In genomic region chr16:22844426-22844825, GRCh38 we compare ENCODE assay signal across 19 cellular contexts. TPM values are rescaled to one million over a fixed set of nuclear protein-coding genes. Genes with fewer than 3 reads are reported as not detected.
DNase-seq lines count a peak whose midpoint lies in the region; ATAC-seq and TF ChIP-seq lines count a peak whose summit lies in the region.
"Had no signal": no experiment of that assay in that cellular context is flagged by ENCODE, and none has a peak within 500 bp of the region (broad histone marks: within the 10 kb centered on the region; RNA-seq: fewer than 3 reads in every experiment).

No MANE protein-coding gene starts in this region.

- peaks cover 15% of the 10 kb centered on the region for H3K4me1 Mint-ChIP-seq in WTC11
- peaks cover 0 to 3% (median 0%) of the 10 kb centered on the region in 7 donors for H3K4me1 Mint-ChIP-seq in naive thymus-derived CD4-positive, alpha-beta T cell
- H3K4me1 Mint-ChIP-seq: T-cell had no signal

- H3K9me3 Mint-ChIP-seq in WTC11, result no peaks in the 10 kb centered on the region
- peaks cover 0 to 2% (median 0%) of the 10 kb centered on the region in 11 donors for H3K9me3 Mint-ChIP-seq in naive thymus-derived CD4-positive, alpha-beta T cell
- H3K9me3 Mint-ChIP-seq: T-cell had no signal

- CTCF ChIA-PET in WTC11 (lab: Charles Lee), result interaction anchor here (0.7 kb wide), 1 partner anchor 215 kb away, joined by 3 read pairs; no protein-coding TSS in a partner anchor
- CTCF ChIA-PET in naive thymus-derived CD4-positive, alpha-beta T cell (lab: Charles Lee), result no interaction called here

- no peaks in the 10 kb centered on the region for H3K9me3 ChIP-seq in Karpas-422 (ENCODE audit: low read length)
- H3K9me3 ChIP-seq in naive thymus-derived CD4-positive, alpha-beta T cell (ENCODE audit: control insufficient read depth in 2 of 3, low read length in 3 of 3), result no peaks in the 10 kb centered on the region
- H3K9me3 ChIP-seq: HAP-1 had no signal

- no peak overlapping the region for H3K9ac ChIP-seq in Karpas-422 (ENCODE audit: low read length)

- no peak overlapping the region for H3K27ac Mint-ChIP-seq in WTC11
- H3K27ac Mint-ChIP-seq in naive thymus-derived CD4-positive, alpha-beta T cell, result no peak overlapping the region
- H3K27ac Mint-ChIP-seq: T-cell had no signal

- ATAC-seq in WTC11, result peak; percentile 26; the same call in 1 of the 2 replicates
- ATAC-seq in naive thymus-derived CD4-positive, alpha-beta T cell, result no peak
- ATAC-seq: SK-N-SH treated with all-trans-retinoic acid at 6 μM for 48 hours, T-cell had no signal

- H3K9me2 ChIP-seq in Karpas-422 (replicated peaks; ENCODE audit: insufficient read depth, low read length), result no peaks in the 10 kb centered on the region

- no peaks in the 10 kb centered on the region for H3K36me3 Mint-ChIP-seq in WTC11
- H3K36me3 Mint-ChIP-seq in naive thymus-derived CD4-positive, alpha-beta T cell, result no peaks in the 10 kb centered on the region
- H3K36me3 Mint-ChIP-seq: T-cell had no signal

- no peaks in the 10 kb centered on the region for H3K27me3 Mint-ChIP-seq in WTC11 (ENCODE audit: low read depth)
- H3K27me3 Mint-ChIP-seq in naive thymus-derived CD4-positive, alpha-beta T cell, result peaks cover 14 to 59% (median 34%) of the 10 kb centered on the region in 5 donors

- no peaks in the 10 kb centered on the region for H3K4me1 ChIP-seq in Karpas-422 (ENCODE audit: low read length)
- no peaks in the 10 kb centered on the region for H3K4me1 ChIP-seq in naive thymus-derived CD4-positive, alpha-beta T cell (ENCODE audit: control insufficient read depth in 2 of 2, insufficient read depth in 2 of 2, low read length in 2 of 2)
- H3K4me1 ChIP-seq: HAP-1 had no signal

- H4K20me1 ChIP-seq in Karpas-422 (ENCODE audit: insufficient read depth, low read depth, low read length), result no peaks in the 10 kb centered on the region

- H3K27me3 ChIP-seq in Karpas-422 (ENCODE audit: low read length), result no peaks in the 10 kb centered on the region
- no peaks in the 10 kb centered on the region for H3K27me3 ChIP-seq in naive thymus-derived CD4-positive, alpha-beta T cell (ENCODE audit: control insufficient read depth in 2 of 2, insufficient read depth in 2 of 2, low read length in 2 of 2)

- no peak overlapping the region for H3K4me2 ChIP-seq in Karpas-422 (ENCODE audit: low read depth, low read length, poor library complexity, severe bottlenecking)

- POLR2A ChIA-PET in WTC11 (lab: Charles Lee), result no interaction called here
- POLR2A ChIA-PET in naive thymus-derived CD4-positive, alpha-beta T cell (lab: Charles Lee), result no interaction called here

- no peak overlapping the region for H3K4me3 Mint-ChIP-seq in WTC11
- no peak overlapping the region for H3K4me3 Mint-ChIP-seq in naive thymus-derived CD4-positive, alpha-beta T cell
- H3K4me3 Mint-ChIP-seq: T-cell had no signal

- no peaks in the 10 kb centered on the region for H3K36me3 ChIP-seq in Karpas-422 (ENCODE audit: insufficient read depth, low read length)
- no peaks in the 10 kb centered on the region for H3K36me3 ChIP-seq in naive thymus-derived CD4-positive, alpha-beta T cell (ENCODE audit: control insufficient read depth in 2 of 3, insufficient read depth in 3 of 3, low read length in 3 of 3)
- H3K36me3 ChIP-seq: HAP-1 had no signal

- intact Hi-C loops in naive thymus-derived CD4-positive, alpha-beta T cell (cut with micrococcal nuclease), result no loop called here

- no peak overlapping the region for H2AFZ ChIP-seq in Karpas-422 (ENCODE audit: low read length)

- no peak for TF ChIP-seq CTCF in GM12865 (IDR thresholded peaks at IDR 0.05; ENCODE audit: insufficient read depth, low read depth, low read length, missing control alignments)
- TF ChIP-seq CTCF in WTC11 (IDR thresholded peaks at IDR 0.05), result no peak

- H3K4me3 ChIP-seq in GM12865 (ENCODE audit: low read depth, low read length), result no peak overlapping the region
- no peak overlapping the region for H3K4me3 ChIP-seq in Karpas-422 (ENCODE audit: low read length)
- no peak overlapping the region for H3K4me3 ChIP-seq in naive thymus-derived CD4-positive, alpha-beta T cell (ENCODE audit: low read length)
- H3K4me3 ChIP-seq: HAP-1 had no signal

- no peaks in the 10 kb centered on the region for H3K79me2 ChIP-seq in Karpas-422 (ENCODE audit: low read length)

- DNase-seq in GM12865 (ENCODE audit: low read depth) (peak; percentile 11), Karpas-422 (peak; percentile 46), WTC11 (ENCODE audit: low spot score) (no peak), islet precursor cell (peak; percentile 12), C1 segment of cervical spinal cord (lab: John Stamatoyannopoulos, UW) (no peak), DMS 273 treated with DMSO at 0.1 percent for 48 hours (lab: John Stamatoyannopoulos, UW) (no peak)
- DNase-seq in naive thymus-derived CD4-positive, alpha-beta T cell, result no peak
- DNase-seq: DND-41; NCI-H1436; NCI-H1930; NCI-H526; NK-92 treated with Interleukin-12 subunit alpha and Interleukin-12 subunit beta, amount 100 ng/mL, for 24 hours; SHP77 treated with DMSO at 0.1 percent for 48 hours; T-cell had no signal

- no peak overlapping the region for H3K27ac ChIP-seq in Karpas-422 (ENCODE audit: low read length)
- no peak overlapping the region for H3K27ac ChIP-seq in naive thymus-derived CD4-positive, alpha-beta T cell (ENCODE audit: low read depth, low read length)
- H3K27ac ChIP-seq: C4-2B had no signal

TF ChIP-seq in WTC11, 78 proteins besides CTCF, POLR2A, EP300 and RAD21 (continues in another document):
- TF ChIP-seq NFYB (CRISPR knock-in tag; conservative IDR thresholded peaks at IDR 0.05; ENCODE audit: low read depth) (no peak), GABPB1 (CRISPR knock-in tag; IDR thresholded peaks at IDR 0.05) (no peak), SMAD3 (CRISPR knock-in tag; IDR thresholded peaks at IDR 0.05; ENCODE audit: borderline replicate concordance) (no peak), ZNF532 (CRISPR knock-in tag; IDR thresholded peaks at IDR 0.05; ENCODE audit: borderline replicate concordance) (no peak), AR (CRISPR knock-in tag; IDR thresholded peaks at IDR 0.05) (no peak)

RNA-seq across cellular contexts. Expression of gene HS3ST2, which starts 30.5 kb away (rescaled TPM):
- not detected in 2 replicates for total RNA-seq in Karpas-422 (2014; rRNA removed; shearing (Covaris generic); ENCODE audit: low replicate concordance)
- 0.32 to 0.61 TPM (median 0.37 TPM) in 3 replicates for total RNA-seq in WTC11 (2021)
- under 1 TPM in 2 of 5 experiments, not detected in 3; 0.32 to 0.54 TPM for total RNA-seq in naive thymus-derived CD4-positive, alpha-beta T cell
- polyA plus RNA-seq in naive thymus-derived CD4-positive, alpha-beta T cell, result not detected
- total RNA-seq: G401, RPMI7951, T-cell had no signal

Comparison
In these comparisons a context has a peak if more than half of its experiments do, and no peak if none do; other contexts are left out.
1. DNase-seq: peak in GM12865 (single experiment), Karpas-422 (single experiment) and islet precursor cell (single experiment); none in WTC11 (single experiment), C1 segment of cervical spinal cord (0 of 14), naive thymus-derived CD4-positive, alpha-beta T cell (0 of 9) and DMS 273 treated with DMSO at 0.1 percent for 48 hours (single experiment).